ENCODE assay signal across 17 cellular contexts in genomic region chr1:207058252-207058651, GRCh38. TPM values are rescaled to one million over a fixed set of nuclear protein-coding genes. Genes with fewer than 3 reads are reported as not detected.
DNase-seq lines count a peak whose midpoint lies in the region; ATAC-seq and TF ChIP-seq lines count a peak whose summit lies in the region.
"Had no signal": no experiment of that assay in that cellular context is flagged by ENCODE, and none has a peak within 500 bp of the region (broad histone marks: within the 10 kb centered on the region; RNA-seq: fewer than 3 reads in every experiment).

No MANE protein-coding gene starts in this region.

- H3K4me1 ChIP-seq in heart right ventricle (peaks cover 5 to 70% (median 24%) of the 10 kb centered on the region in 9 donors), skeletal muscle tissue (ENCODE audit: control insufficient read depth in 3 of 3, insufficient read depth in 3 of 3, low read length in 3 of 3) (peaks cover 9 to 29% (median 26%) of the 10 kb centered on the region in 3 donors)
- H3K4me1 ChIP-seq: SJCRH30 had no signal

- WGBS in heart right ventricle, 2 donors, result 61 to 76% methylated on average over 4 of the region's 4 CpGs

- H3K9ac ChIP-seq in skeletal muscle tissue (ENCODE audit: low read depth in 1 of 3, low read length in 3 of 3), result no peak overlapping the region

- no peaks in the 10 kb centered on the region for H3K9me3 ChIP-seq in heart right ventricle
- H3K9me3 ChIP-seq in skeletal muscle tissue (ENCODE audit: control insufficient read depth in 3 of 3, low read length in 3 of 3), result no peaks in the 10 kb centered on the region
- H3K9me3 ChIP-seq: SJCRH30 had no signal

- H3K36me3 ChIP-seq in heart right ventricle (peaks cover 0 to 45% (median 13%) of the 10 kb centered on the region in 9 donors), skeletal muscle tissue (ENCODE audit: control insufficient read depth in 3 of 3, insufficient read depth in 3 of 3, low read length in 3 of 3) (peaks cover 14 to 20% (median 19%) of the 10 kb centered on the region in 3 donors)
- H3K36me3 ChIP-seq: SJCRH30 had no signal

- intact Hi-C loops in heart right ventricle (cut with DNase I) (no loop called here), cardiac septum (cut with DNase I) (loop anchor here (10.0 kb wide), 2 partner anchors 383 to 553 kb away; partner anchors contain the start of gene RASSF5)

- peak overlapping the region; percentile 24 to 93 (median 56) for H3K27ac ChIP-seq in heart right ventricle
- H3K27ac ChIP-seq in skeletal muscle tissue (ENCODE audit: low read depth, low read length), result peak overlapping the region; percentile 89
- H3K27ac ChIP-seq: 22Rv1, SJCRH30 had no signal

- no peaks in the 10 kb centered on the region for H3K27me3 ChIP-seq in heart right ventricle
- no peaks in the 10 kb centered on the region for H3K27me3 ChIP-seq in skeletal muscle tissue (ENCODE audit: control insufficient read depth in 3 of 3, insufficient read depth in 3 of 3, low read length in 3 of 3)
- H3K27me3 ChIP-seq: SJCRH30 had no signal

- H3K4me3 ChIP-seq in heart right ventricle (no peak overlapping the region), skeletal muscle tissue (ENCODE audit: low read length in 3 of 3) (no peak overlapping the region)
- H3K4me3 ChIP-seq: K562, SJCRH30 had no signal

- peak in 5 of 8 donors; percentile 36 to 64 (median 54) for ATAC-seq in heart right ventricle
- ATAC-seq: K562 had no signal

- DNase-seq in DMS153 (lab: John Stamatoyannopoulos, UW) (peak; percentile 16), DMS153 treated with DMSO at 0.1 percent for 48 hours (lab: John Stamatoyannopoulos, UW; ENCODE audit: unreplicated experiment) (no peak), heart right ventricle (peak in 1 of 2 donors; percentile 37), cardiac septum (ENCODE audit: low spot score) (no peak), germinal center (ENCODE audit: low spot score) (no peak)
- no peak for DNase-seq in stimulated activated CD4-positive, alpha-beta T cell treated with anti-CD3 and anti-CD28 coated beads, Interleukin-4, amount 100 ng/mL, for 4 hours
- DNase-seq in stimulated activated CD4-positive, alpha-beta T cell treated with anti-CD3 and anti-CD28 coated beads, Interleukin-1b, Interleukin-23, amount 100 ng/mL, for 48 hours, result no peak
- DNase-seq: H9, NCI-H1694 treated with DMSO at 0.1 percent for 48 hours, NCI-H446 treated with DMSO at 0.1 percent for 48 hours, NCI-H748 treated with DMSO at 0.1 percent for 48 hours had no signal

- no peak for TF ChIP-seq CTCF in heart right ventricle (IDR thresholded peaks at IDR 0.05)

RNA-seq across cellular contexts. Expression of gene PFKFB2, which starts 5.2 kb away (rescaled TPM):
- 100 to 1,000 TPM in 5 of 10 donors, 10 to 100 TPM in 5; 45.3 to 161 (median 89.5) TPM for total RNA-seq in heart right ventricle
- 10 to 100 TPM in 1 of 2 donors, 1 to 10 TPM in 1; 5.2 to 41.4 TPM for polyA plus RNA-seq in heart right ventricle
- 49.9 TPM for total RNA-seq in cardiac septum
- total RNA-seq in skeletal muscle tissue, result 3.7 TPM

RNA-seq across cellular contexts. Expression of gene YOD1, which starts 7.2 kb away (rescaled TPM):
- 1 to 10 TPM; 4.1 to 9.1 (median 5.9) TPM for total RNA-seq in heart right ventricle
- 1 to 10 TPM; 2.6 to 3.7 TPM for polyA plus RNA-seq in heart right ventricle
- 7.2 TPM for total RNA-seq in cardiac septum
- 13.0 TPM for total RNA-seq in skeletal muscle tissue

RNA-seq across cellular contexts. Expression of gene C1orf116, which starts 25.7 kb away (rescaled TPM):
- total RNA-seq in heart right ventricle, result 1 to 10 TPM in 1 of 10 donors, under 1 TPM in 9; 0.36 to 1.5 (median 0.65) TPM
- under 1 TPM; 0.07 to 0.16 TPM for polyA plus RNA-seq in heart right ventricle
- total RNA-seq in cardiac septum, result 0.70 TPM
- not detected for total RNA-seq in skeletal muscle tissue
- total RNA-seq: SJCRH30 had no signal

RNA-seq across cellular contexts. Expression of gene C4BPB, which starts 30.4 kb away (rescaled TPM):
- total RNA-seq in heart right ventricle, result 1 to 10 TPM in 1 of 10 donors, under 1 TPM in 2, not detected in 7; 0.49 to 1.7 (median 0.57) TPM
- under 1 TPM in 1 of 2 donors, not detected in 1; 0.06 TPM for polyA plus RNA-seq in heart right ventricle
- 0.24 TPM for total RNA-seq in cardiac septum
- total RNA-seq in skeletal muscle tissue, result not detected
- total RNA-seq: H9, K562, RPMI7951, SJCRH30 had no signal
- polyA plus RNA-seq: CD14-positive monocyte, K562 had no signal

RNA-seq across cellular contexts. Expression of gene C4BPA, which starts 45.8 kb away (rescaled TPM):
- not detected for total RNA-seq in heart right ventricle
- polyA plus RNA-seq in heart right ventricle, result not detected
- not detected for total RNA-seq in cardiac septum
- 0.52 TPM for total RNA-seq in skeletal muscle tissue
- total RNA-seq: H9, RPMI7951 had no signal
